Comparison of ENCODE assay signal across 18 cellular contexts in the genomic region with DNA sequence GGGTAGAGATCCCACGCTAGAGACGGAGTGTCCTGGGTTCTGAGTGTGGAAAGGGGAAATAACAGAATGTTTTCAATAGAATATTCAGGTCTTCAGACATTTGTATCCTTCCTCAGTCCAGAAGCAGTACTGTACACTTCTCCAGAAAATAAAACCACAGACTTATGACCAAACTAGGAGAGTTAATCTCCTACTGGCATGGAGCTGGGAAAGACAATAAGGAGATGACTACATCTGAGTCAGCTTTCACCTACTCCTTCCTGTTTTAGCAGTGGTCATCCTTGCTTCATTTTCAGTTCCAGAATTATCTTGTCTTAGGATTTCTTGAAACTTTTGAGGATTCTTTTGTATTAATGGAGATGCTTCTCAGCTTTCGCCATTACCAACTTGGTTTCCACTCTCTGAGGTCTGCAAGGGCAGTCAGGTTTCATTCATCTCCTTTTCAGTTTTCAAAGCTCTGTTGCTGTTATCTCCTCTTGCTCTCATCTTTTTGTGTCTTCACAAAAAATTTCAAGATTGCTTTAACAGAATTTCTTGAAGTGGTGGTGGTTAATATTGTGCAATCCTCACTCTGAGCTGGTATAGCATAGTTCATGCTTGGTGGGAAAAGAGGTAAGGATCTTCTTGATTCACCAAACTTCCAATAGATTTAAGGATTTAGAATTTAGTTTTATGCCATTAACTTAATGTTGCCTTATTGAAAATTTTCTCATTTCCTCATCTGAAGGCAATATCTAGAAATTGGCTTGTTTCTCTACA. TPM values are rescaled to one million over a fixed set of nuclear protein-coding genes. Genes with fewer than 3 reads are reported as not detected.
DNase-seq lines count a peak whose midpoint lies in the region; ATAC-seq and TF ChIP-seq lines count a peak whose summit lies in the region.
"Had no signal": no experiment of that assay in that cellular context is flagged by ENCODE, and none has a peak within 500 bp of the region (broad histone marks: within the 10 kb centered on the region; RNA-seq: fewer than 3 reads in every experiment).

No MANE protein-coding gene starts in this region.

- ATAC-seq in foreskin keratinocyte (peak; percentile 100), GM21825 (IDR thresholded peaks at IDR 0.05; ENCODE audit: unreplicated experiment) (no peak), left lobe of liver (no peak)
- ATAC-seq: activated CD8-positive, alpha-beta T cell treated with anti-CD3 and anti-CD28 coated beads for 36 hours; natural killer cell; Right ventricle myocardium inferior had no signal

- no peaks in the 10 kb centered on the region for H3K4me1 ChIP-seq in foreskin keratinocyte
- H3K4me1 ChIP-seq: left ventricle myocardium inferior, tibial artery had no signal

- TF ChIP-seq CTCF in AG10803 (conservative IDR thresholded peaks at IDR 0.05; ENCODE audit: low read length) (no peak), foreskin keratinocyte (conservative IDR thresholded peaks at IDR 0.05) (no peak), GM13976 (IDR thresholded peaks at IDR 0.05; ENCODE audit: borderline replicate concordance, control extremely low read depth, extremely low read depth, insufficient read depth, missing control alignments) (no peak)

- H3K27ac ChIP-seq in foreskin keratinocyte, result no peak overlapping the region
- H3K27ac ChIP-seq: brain microvascular endothelial cell, left ventricle myocardium inferior, tibial artery had no signal

- DNase-seq in AG10803 (ENCODE audit: low read depth) (peak; percentile 64), HT1080 (ENCODE audit: low read depth) (peak; percentile 88), SKM-1 (lab: John Stamatoyannopoulos, UW; ENCODE audit: unreplicated experiment) (peak; percentile 31), foreskin keratinocyte (peak; percentile 57 to 77), left lobe of liver (ENCODE audit: low spot score) (no peak), GM13976 (ENCODE audit: low spot score) (no peak)
- DNase-seq in activated CD4-positive, alpha-beta T cell treated with anti-CD3 and anti-CD28 coated beads, Interleukin-2, amount 50 U/mL, for 4 hours, result no peak
- DNase-seq: activated CD8-positive, alpha-beta T cell treated with anti-CD3 and anti-CD28 coated beads for 36 hours; brain microvascular endothelial cell; DMS 273 treated with DMSO at 0.1 percent for 48 hours; left ventricle myocardium inferior; natural killer cell; NCI-H1694; NCI-H524; stimulated activated CD4-positive, alpha-beta T cell treated with anti-CD3 and anti-CD28 coated beads, Interleukin-1b, Interleukin-23, amount 100 ng/mL, for 48 hours; tibial artery had no signal

- H3K4me3 ChIP-seq in AG10803 (ENCODE audit: low read length), result no peak overlapping the region
- H3K4me3 ChIP-seq: left ventricle myocardium inferior, tibial artery had no signal

- in situ Hi-C loops in GM13976 (cut with MboI; ENCODE audit: low sequenced_read_pairs, unreplicated experiment), result no loop called here

- no peaks in the 10 kb centered on the region for H3K27me3 ChIP-seq in foreskin keratinocyte
- H3K27me3 ChIP-seq: brain microvascular endothelial cell, tibial artery had no signal

RNA-seq across cellular contexts. Expression of gene NR4A2, which starts 23.7 kb away (rescaled TPM):
- 0.67 and 1.5 TPM in 2 replicates for total RNA-seq in HT1080 (2014; rRNA removed; shearing (Covaris generic))
- 2.9 and 3.1 TPM in 2 replicates for polyA plus RNA-seq in HT1080 (2015; cell fraction: cytosol; rRNA removed)
- polyA plus RNA-seq in HT1080 (2015; cell fraction: nucleus; rRNA removed), result 5.9 and 6.8 TPM in 2 replicates
- total RNA-seq in foreskin keratinocyte (0.31 and 0.32 TPM in 2 replicates), left lobe of liver (0.91 TPM)
- 0.17 and 0.30 TPM in 2 replicates for polyA plus RNA-seq in foreskin keratinocyte

Comparison
In these comparisons a context has a peak if more than half of its experiments do, and no peak if none do; other contexts are left out.
1. DNase-seq: peak in AG10803 (single experiment), HT1080 (single experiment), SKM-1 (single experiment) and foreskin keratinocyte (2 of 2); none in left lobe of liver (single experiment), activated CD4-positive, alpha-beta T cell treated with anti-CD3 and anti-CD28 coated beads, Interleukin-2, amount 50 U/mL, for 4 hours (0 of 2) and GM13976 (single experiment).